ENCODE assay signal across 1 cellular context in the genomic region with DNA sequence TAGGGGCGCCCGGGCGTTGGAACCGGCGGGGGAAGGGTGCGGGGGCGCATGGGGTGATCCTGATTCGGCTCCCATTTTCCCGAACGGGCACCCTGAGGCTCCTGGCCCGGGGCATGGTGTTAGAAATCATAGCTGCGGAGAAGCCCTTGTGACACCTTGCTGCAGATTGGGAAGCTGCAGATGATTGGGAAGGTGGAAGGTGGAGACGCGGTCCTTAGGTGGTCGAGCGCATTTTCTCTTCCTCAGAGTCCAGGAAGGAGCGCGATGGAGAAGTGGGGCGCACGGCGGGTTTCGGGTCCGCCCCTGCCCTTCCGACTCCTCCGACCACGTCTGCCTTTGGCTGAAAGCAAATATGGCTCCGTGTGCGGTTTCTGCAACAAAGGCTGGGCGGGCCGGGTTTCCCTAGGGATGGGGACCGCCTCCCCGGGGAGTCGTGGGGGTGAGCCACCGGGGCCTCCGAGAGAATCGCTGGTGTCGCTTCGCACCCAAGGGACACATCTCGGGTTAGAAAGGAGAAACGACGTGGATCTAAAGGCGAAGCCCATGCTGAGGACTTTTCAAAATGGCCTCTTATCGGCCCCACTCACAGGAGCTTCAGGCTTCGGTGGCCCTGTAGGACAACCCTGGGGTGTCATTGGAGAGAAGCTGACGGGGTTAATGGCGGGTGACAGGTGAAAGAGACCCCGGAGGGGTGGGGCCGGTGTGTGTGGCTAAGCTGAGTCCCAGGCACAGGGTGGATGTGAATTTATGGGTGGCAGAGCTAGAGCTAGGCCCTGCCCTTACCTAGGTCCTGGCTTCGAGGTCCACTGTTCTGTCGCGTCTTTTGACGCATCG.
TF ChIP-seq lines count a peak whose summit lies in the region.

No MANE protein-coding gene starts in this region.

TF ChIP-seq in HCT116, 20 proteins besides CTCF, POLR2A, EP300 and RAD21:
- TF ChIP-seq EZH2 (IDR thresholded peaks at IDR 0.05) (no peak), YY1 (IDR thresholded peaks at IDR 0.05; ENCODE audit: extremely low read depth, insufficient replicate concordance, low read depth, low read length) (peak; percentile 72), ZFX (IDR thresholded peaks at IDR 0.05) (peak; percentile 74), POLR2AphosphoS5 (IDR thresholded peaks at IDR 0.05; ENCODE audit: low read depth, low read length) (peak; percentile 32; the same call in 1 of the 2 replicates)
